In the genomic region with DNA sequence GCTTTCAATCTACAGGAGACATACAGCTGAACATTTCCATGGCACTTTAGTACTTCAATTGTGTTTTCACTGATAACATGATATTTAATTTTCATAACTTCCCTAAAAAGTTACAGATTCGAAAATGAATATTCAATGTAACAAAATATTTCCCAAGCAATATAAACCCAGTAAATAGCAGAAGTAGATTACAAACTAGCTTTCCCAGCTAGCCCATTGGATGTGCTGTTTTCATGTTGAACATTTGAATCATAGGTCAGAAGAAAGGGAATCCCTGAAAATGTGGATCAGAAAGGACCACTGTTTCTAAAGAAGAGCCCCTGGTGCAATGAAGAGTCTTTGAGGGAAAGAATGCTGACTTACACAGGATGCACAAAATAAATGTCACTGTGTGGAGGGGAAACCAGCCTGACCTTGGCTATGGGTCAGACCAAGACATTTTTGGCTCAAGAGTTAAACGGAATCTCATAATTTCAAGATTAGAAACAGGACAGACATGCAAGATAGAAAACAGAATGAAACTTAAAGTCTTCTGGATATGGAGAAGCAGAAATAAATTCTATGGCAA, we compare ENCODE assay signal across 13 cellular contexts. TPM values are rescaled to one million over a fixed set of nuclear protein-coding genes. Genes with fewer than 3 reads are reported as not detected.
DNase-seq lines count a peak whose midpoint lies in the region; ATAC-seq and TF ChIP-seq lines count a peak whose summit lies in the region.
"Had no signal": no experiment of that assay in that cellular context is flagged by ENCODE, and none has a peak within 500 bp of the region (broad histone marks: within the 10 kb centered on the region; RNA-seq: fewer than 3 reads in every experiment).

No MANE protein-coding gene starts in this region.

- H3K4me3 ChIP-seq in DOHH2 (ENCODE audit: low read length) (no peak overlapping the region), muscle layer of duodenum (ENCODE audit: low read depth in 1 of 2, low read length in 2 of 2) (no peak overlapping the region)
- H3K4me3 ChIP-seq: tibial artery had no signal

- H3K9me2 ChIP-seq in DOHH2 (replicated peaks; ENCODE audit: control insufficient read depth, low read length), result no peaks in the 10 kb centered on the region

- no peak for ATAC-seq in activated T-helper 17 cell treated with anti-CD3 and anti-CD28 coated beads, Interleukin-2, amount 50 U/mL, for 72 hours (replicated peaks)
- ATAC-seq in HG02970 (IDR thresholded peaks at IDR 0.05; ENCODE audit: low FRiP score, unreplicated experiment) (no peak), omental fat pad (ENCODE audit: low FRiP score) (no peak)

- H4K20me1 ChIP-seq in DOHH2 (ENCODE audit: control insufficient read depth, insufficient read depth, low read depth, low read length), result no peaks in the 10 kb centered on the region

- H3K36me3 Mint-ChIP-seq in activated T-helper 17 cell treated with anti-CD3 and anti-CD28 coated beads, Interleukin-2, amount 50 U/mL, for 72 hours (ENCODE audit: low read depth), result peaks cover 100% of the 10 kb centered on the region
- H3K36me3 Mint-ChIP-seq in nephron progenitor cell (ENCODE audit: low read depth) (no peaks in the 10 kb centered on the region), chondrocyte (ENCODE audit: low read depth) (peaks cover 1% of the 10 kb centered on the region)

- no peaks in the 10 kb centered on the region for H3K9me3 Mint-ChIP-seq in activated T-helper 17 cell treated with anti-CD3 and anti-CD28 coated beads, Interleukin-2, amount 50 U/mL, for 72 hours
- H3K9me3 Mint-ChIP-seq in nephron progenitor cell, result peaks cover 12% of the 10 kb centered on the region
- H3K9me3 Mint-ChIP-seq in chondrocyte (ENCODE audit: low read depth), result peaks cover 11% of the 10 kb centered on the region

- TF ChIP-seq CTCF in DOHH2 (IDR thresholded peaks at IDR 0.05; ENCODE audit: low read depth, low read length, poor library complexity, severe bottlenecking) (no peak), omental fat pad (IDR thresholded peaks at IDR 0.05) (no peak), nephron progenitor cell (IDR thresholded peaks at IDR 0.05) (no peak), chondrocyte (IDR thresholded peaks at IDR 0.05) (no peak)

- H3K9me3 ChIP-seq in DOHH2 (ENCODE audit: control insufficient read depth, insufficient read depth, low read length), result no peaks in the 10 kb centered on the region
- H3K9me3 ChIP-seq in muscle layer of duodenum (ENCODE audit: control insufficient read depth in 1 of 2, low read length in 2 of 2), result peaks cover 0 to 3% of the 10 kb centered on the region in 2 donors

- H3K4me1 Mint-ChIP-seq in activated T-helper 17 cell treated with anti-CD3 and anti-CD28 coated beads, Interleukin-2, amount 50 U/mL, for 72 hours, result peaks cover 61% of the 10 kb centered on the region
- H3K4me1 Mint-ChIP-seq in nephron progenitor cell, result no peaks in the 10 kb centered on the region
- no peaks in the 10 kb centered on the region for H3K4me1 Mint-ChIP-seq in chondrocyte (ENCODE audit: low read depth)

- H3K27me3 Mint-ChIP-seq in activated T-helper 17 cell treated with anti-CD3 and anti-CD28 coated beads, Interleukin-2, amount 50 U/mL, for 72 hours, result no peaks in the 10 kb centered on the region
- H3K27me3 Mint-ChIP-seq in nephron progenitor cell (ENCODE audit: low read depth, poor library complexity) (peaks cover 5% of the 10 kb centered on the region), chondrocyte (ENCODE audit: low read depth) (peaks cover 3% of the 10 kb centered on the region)

- H3K27me3 ChIP-seq in DOHH2 (ENCODE audit: control insufficient read depth, low read length) (no peaks in the 10 kb centered on the region), muscle layer of duodenum (ENCODE audit: low read depth, low read length) (no peaks in the 10 kb centered on the region)
- H3K27me3 ChIP-seq: tibial artery had no signal

- DNase-seq in AML-193 (lab: John Stamatoyannopoulos, UW) (peak; percentile 26 to 44), omental fat pad (ENCODE audit: low spot score) (no peak), nephron progenitor cell (no peak), chondrocyte (ENCODE audit: low spot score) (no peak)
- DNase-seq: activated effector memory CD4-positive, alpha-beta T cell treated with anti-CD3 and anti-CD28 coated beads, Interleukin-2, amount 50 U/mL, for 16 hours; midbrain; posterior cingulate gyrus; tibial artery had no signal

- H3K4me3 Mint-ChIP-seq in activated T-helper 17 cell treated with anti-CD3 and anti-CD28 coated beads, Interleukin-2, amount 50 U/mL, for 72 hours, result peak overlapping the region; percentile 92
- no peak overlapping the region for H3K4me3 Mint-ChIP-seq in nephron progenitor cell
- H3K4me3 Mint-ChIP-seq in chondrocyte (ENCODE audit: unreplicated experiment), result no peak overlapping the region

- H3K4me1 ChIP-seq in DOHH2 (ENCODE audit: control insufficient read depth, low read length), result peaks cover 67% of the 10 kb centered on the region
- H3K4me1 ChIP-seq in muscle layer of duodenum (ENCODE audit: control insufficient read depth in 1 of 2, insufficient read depth in 2 of 2, low read length in 2 of 2), result peaks cover 0 to 4% of the 10 kb centered on the region in 2 donors
- H3K4me1 ChIP-seq: tibial artery had no signal

- H3K36me3 ChIP-seq in DOHH2 (ENCODE audit: control insufficient read depth, low read length) (peaks cover 94% of the 10 kb centered on the region), muscle layer of duodenum (ENCODE audit: control insufficient read depth in 1 of 2, insufficient read depth in 2 of 2, low read length in 2 of 2) (no peaks in the 10 kb centered on the region)
- H3K36me3 ChIP-seq: tibial artery had no signal

- H3K79me2 ChIP-seq in DOHH2 (ENCODE audit: control insufficient read depth, low read length), result peaks cover 76% of the 10 kb centered on the region

- peak overlapping the region; percentile 96 for H3K27ac Mint-ChIP-seq in activated T-helper 17 cell treated with anti-CD3 and anti-CD28 coated beads, Interleukin-2, amount 50 U/mL, for 72 hours
- H3K27ac Mint-ChIP-seq in nephron progenitor cell (no peak overlapping the region), chondrocyte (ENCODE audit: unreplicated experiment) (no peak overlapping the region)

- no peak overlapping the region for H3K4me2 ChIP-seq in DOHH2 (ENCODE audit: low read length)

- peaks cover 36% of the 10 kb centered on the region for H3F3A ChIP-seq in DOHH2 (ENCODE audit: control insufficient read depth, insufficient read depth)

- H3K27ac ChIP-seq in DOHH2 (ENCODE audit: low read depth, low read length) (peak overlapping the region; percentile 6; the same call in 1 of the 2 replicates), muscle layer of duodenum (ENCODE audit: low read length) (peak overlapping the region; percentile 74)
- H3K27ac ChIP-seq: tibial artery had no signal

RNA-seq across cellular contexts. Expression of a gene that starts 22.4 kb away (rescaled TPM):
- total RNA-seq in activated T-helper 17 cell treated with anti-CD3 and anti-CD28 coated beads, Interleukin-2, amount 50 U/mL, for 72 hours, result 100 to 1,000 TPM; 581 to 591 TPM
- total RNA-seq in omental fat pad, result 10 to 100 TPM; 13.4 to 26.1 (median 17.5) TPM
- 0.27 to 0.85 TPM in 2 of 3 replicates, not detected in the other for total RNA-seq in chondrocyte
- total RNA-seq: HT1080 had no signal

Comparison
In these comparisons a context has a peak if more than half of its experiments do, and no peak if none do; other contexts are left out.
1. DNase-seq: peak in AML-193 (2 of 2); none in omental fat pad (single experiment), nephron progenitor cell (single experiment) and chondrocyte (single experiment).
2. RNA of a gene that starts 22.4 kb away (total RNA-seq): 581 to 591 TPM in activated T-helper 17 cell treated with anti-CD3 and anti-CD28 coated beads, Interleukin-2, amount 50 U/mL, for 72 hours; 13.4 to 26.1 TPM in omental fat pad and 0.27 to 0.85 TPM in chondrocyte; every median in the first group is over 10 times any median in the second.